28 cellular contexts compared by ENCODE assay signal in genomic region chr7:11319491-11320274, GRCh38.
A peak's percentile ranks its signal among the peaks of the same experiment; 100 is the strongest.
DNase-seq lines count a peak whose midpoint lies in the region; ATAC-seq, FAIRE-seq and TF ChIP-seq lines count a peak whose summit lies in the region.
"Had no signal": no experiment of that assay in that cellular context is flagged by ENCODE, and none has a peak within 500 bp of the region (broad histone marks: within the 10 kb centered on the region; RNA-seq: fewer than 3 reads in every experiment).

No MANE protein-coding gene starts in this region.

- H3K4me3 ChIP-seq in breast epithelium (no peak overlapping the region), RWPE2 (ENCODE audit: severe bottlenecking) (no peak overlapping the region), esophagus muscularis mucosa (no peak overlapping the region)
- H3K4me3 ChIP-seq: cardiac muscle cell, hepatocyte, mucosa of descending colon, pancreas had no signal

- peaks cover 11% of the 10 kb centered on the region for H3K4me1 Mint-ChIP-seq in MCF 10A (ENCODE audit: insufficient read depth, unreplicated experiment)
- H3K4me1 Mint-ChIP-seq: B cell; stimulated activated naive CD8-positive, alpha-beta T cell treated with anti-CD3 and anti-CD28 coated beads, Interleukin-15, amount 100 ng/mL, for 72 hours had no signal

- H3K27me3 ChIP-seq in breast epithelium (no peaks in the 10 kb centered on the region), RWPE2 (ENCODE audit: insufficient read depth, poor library complexity, severe bottlenecking) (no peaks in the 10 kb centered on the region), esophagus muscularis mucosa (no peaks in the 10 kb centered on the region)
- H3K27me3 ChIP-seq: cardiac muscle cell, hepatocyte, pancreas had no signal

- no TSS peak for BruUV-seq in MCF 10A (replicated peaks; lab: Mats Ljungman, UMichigan)

- H3K36me3 Mint-ChIP-seq in MCF 10A (ENCODE audit: insufficient read depth, unreplicated experiment) = no peaks in the 10 kb centered on the region

- TF ChIP-seq CTCF in MCF 10A (IDR thresholded peaks at IDR 0.05; ENCODE audit: unreplicated experiment) (no peak), breast epithelium (IDR thresholded peaks at IDR 0.05) (no peak), RWPE2 (IDR thresholded peaks at IDR 0.05; ENCODE audit: poor library complexity, severe bottlenecking) (no peak), esophagus muscularis mucosa (IDR thresholded peaks at IDR 0.05) (no peak)

- TF ChIP-seq EP300 in esophagus muscularis mucosa (IDR thresholded peaks at IDR 0.05) = no peak

- no peaks in the 10 kb centered on the region for H3K36me3 ChIP-seq in breast epithelium
- no peaks in the 10 kb centered on the region for H3K36me3 ChIP-seq in RWPE2 (ENCODE audit: low read depth)
- no peaks in the 10 kb centered on the region for H3K36me3 ChIP-seq in esophagus muscularis mucosa
- H3K36me3 ChIP-seq: cardiac muscle cell, pancreas had no signal

- peaks cover 6% of the 10 kb centered on the region for H3K9me3 Mint-ChIP-seq in MCF 10A (ENCODE audit: unreplicated experiment)
- H3K9me3 Mint-ChIP-seq: activated CD8-positive, alpha-beta T cell treated with anti-CD3 and anti-CD28 coated beads for 36 hours; stimulated activated naive CD8-positive, alpha-beta T cell treated with anti-CD3 and anti-CD28 coated beads, Interleukin-15, amount 100 ng/mL, for 72 hours had no signal

- FAIRE-seq in urothelium cell line (lab: Jason Lieb, UNC) = peak; percentile 75
- FAIRE-seq: A204.1, pancreas, RCC 7860 had no signal

- intact Hi-C loops in MCF 10A (cut with micrococcal nuclease) (no loop called here), breast epithelium (cut with DNase I; ENCODE audit: low total_unique reads) (no loop called here), esophagus muscularis mucosa (cut with DNase I) (no loop called here)

- no peak overlapping the region for H3K4me3 Mint-ChIP-seq in MCF 10A (ENCODE audit: unreplicated experiment)
- H3K4me3 Mint-ChIP-seq: activated CD8-positive, alpha-beta T cell treated with anti-CD3 and anti-CD28 coated beads for 36 hours; B cell; nephron progenitor cell; stimulated activated naive CD8-positive, alpha-beta T cell treated with anti-CD3 and anti-CD28 coated beads, Interleukin-15, amount 100 ng/mL, for 72 hours had no signal

- peak; percentile 62 for DNase-seq in MCF 10A (ENCODE audit: unreplicated experiment)
- no peak for DNase-seq in breast epithelium (ENCODE audit: low spot score in 2 of 2)
- no peak for DNase-seq in RWPE2 (ENCODE audit: low spot score)
- DNase-seq in epithelial cell of prostate (ENCODE audit: low read depth, low spot score) = peak; percentile 82
- DNase-seq in urothelium cell line (ENCODE audit: low spot score) = no peak
- DNase-seq in esophagus muscularis mucosa (ENCODE audit: extremely low spot score) = no peak
- DNase-seq in NCI-H1105 (lab: John Stamatoyannopoulos, UW) = no peak
- DNase-seq: activated CD8-positive, alpha-beta T cell treated with anti-CD3 and anti-CD28 coated beads for 36 hours; activated gamma-delta T cell; activated T-cell treated with anti-CD3 and anti-CD28 coated beads for 4 hours; cortex of kidney; GOT3; KBM-7; mucosa of descending colon; NCI-H446 treated with DMSO at 0.1 percent for 48 hours; nephron progenitor cell; NK-92 treated with Interleukin-12 subunit alpha and Interleukin-12 subunit beta, amount 100 ng/mL, for 24 hours; pancreas; right cardiac atrium; SK-N-SH; stimulated activated naive CD8-positive, alpha-beta T cell treated with anti-CD3 and anti-CD28 coated beads, Interleukin-15, amount 100 ng/mL, for 72 hours; trophoblast cell had no signal

- TF ChIP-seq POLR2A in breast epithelium (IDR thresholded peaks at IDR 0.05) (no peak), esophagus muscularis mucosa (IDR thresholded peaks at IDR 0.05; ENCODE audit: low read depth) (no peak)

- H3K9me3 ChIP-seq in breast epithelium (no peaks in the 10 kb centered on the region), RWPE2 (ENCODE audit: severe bottlenecking) (no peaks in the 10 kb centered on the region), esophagus muscularis mucosa (peaks cover 0 to 6% (median 0%) of the 10 kb centered on the region in 4 donors)
- H3K9me3 ChIP-seq: mucosa of descending colon, pancreas had no signal

- ATAC-seq in RWPE2 (ENCODE audit: low read depth) = peak; percentile 90
- ATAC-seq in SK-N-SH treated with all-trans-retinoic acid at 6 μM for 48 hours = no peak
- ATAC-seq: activated CD8-positive, alpha-beta T cell treated with anti-CD3 and anti-CD28 coated beads for 36 hours; mucosa of descending colon; pancreas; right cardiac atrium; stimulated activated naive CD8-positive, alpha-beta T cell treated with anti-CD3 and anti-CD28 coated beads, Interleukin-15, amount 100 ng/mL, for 72 hours had no signal

- CTCF ChIA-PET in MCF 10A (lab: Yijun Ruan, JAX) = interaction anchor here (1.1 to 1.2 kb wide), 2 partner anchors 26 to 108 kb away, joined by 3 to 6 read pairs; no protein-coding TSS in a partner anchor

- POLR2A ChIA-PET in MCF 10A (lab: Yijun Ruan, JAX) = interaction anchor here (0.7 kb wide), 2 partner anchors 39 to 301 kb away, joined by 3 read pairs; no protein-coding TSS in a partner anchor

- H3K27me3 Mint-ChIP-seq in MCF 10A (ENCODE audit: insufficient read depth, unreplicated experiment) = no peaks in the 10 kb centered on the region
- H3K27me3 Mint-ChIP-seq: activated CD8-positive, alpha-beta T cell treated with anti-CD3 and anti-CD28 coated beads for 36 hours; B cell; stimulated activated naive CD8-positive, alpha-beta T cell treated with anti-CD3 and anti-CD28 coated beads, Interleukin-15, amount 100 ng/mL, for 72 hours had no signal

- H3K4me1 ChIP-seq in breast epithelium (no peaks in the 10 kb centered on the region), RWPE2 (ENCODE audit: insufficient read depth, poor library complexity, severe bottlenecking) (no peaks in the 10 kb centered on the region), esophagus muscularis mucosa (no peaks in the 10 kb centered on the region)
- H3K4me1 ChIP-seq: pancreas had no signal

- WGBS in esophagus muscularis mucosa = 78% methylated on average over 1 of the region's 1 CpG

- H3K27ac Mint-ChIP-seq in MCF 10A (ENCODE audit: low read depth, unreplicated experiment) = peak overlapping the region; percentile 81
- H3K27ac Mint-ChIP-seq: activated CD8-positive, alpha-beta T cell treated with anti-CD3 and anti-CD28 coated beads for 36 hours; B cell; nephron progenitor cell; stimulated activated naive CD8-positive, alpha-beta T cell treated with anti-CD3 and anti-CD28 coated beads, Interleukin-15, amount 100 ng/mL, for 72 hours had no signal

- H3K27ac ChIP-seq in breast epithelium (no peak overlapping the region), RWPE2 (ENCODE audit: poor library complexity, severe bottlenecking) (no peak overlapping the region), epithelial cell of prostate (peak overlapping the region; percentile 70), esophagus muscularis mucosa (replicated peaks in 1 of 4) (no peak overlapping the region)
- H3K27ac ChIP-seq: cardiac muscle cell, hepatocyte, pancreas had no signal

TF ChIP-seq in SK-N-SH treated with all-trans-retinoic acid at 6 μM for 48 hours, 23 proteins besides CTCF, POLR2A, EP300 and RAD21:
- no peak for TF ChIP-seq ARNTL (CRISPR knock-in tag; IDR thresholded peaks at IDR 0.05; ENCODE audit: borderline replicate concordance, low read depth)
- no peak for TF ChIP-seq OSR1 (CRISPR knock-in tag; IDR thresholded peaks at IDR 0.05)
- TF ChIP-seq PPARA (CRISPR knock-in tag; IDR thresholded peaks at IDR 0.05; ENCODE audit: borderline replicate concordance) = no peak
- no peak for TF ChIP-seq ZNF8 (CRISPR knock-in tag; IDR thresholded peaks at IDR 0.05)
- TF ChIP-seq POU6F1 (CRISPR knock-in tag; IDR thresholded peaks at IDR 0.05; ENCODE audit: borderline replicate concordance, low read depth) = no peak
- no peak for TF ChIP-seq ZFP3 (CRISPR knock-in tag; IDR thresholded peaks at IDR 0.05)

Comparison
In these comparisons a context has a peak if more than half of its experiments do, and no peak if none do; other contexts are left out.
1. DNase-seq: peak in MCF 10A (single experiment) and epithelial cell of prostate (single experiment); none in breast epithelium (0 of 2), RWPE2 (single experiment), urothelium cell line (single experiment), esophagus muscularis mucosa (single experiment) and NCI-H1105 (single experiment).